ENCODE assay signal across 5 cellular contexts in the genomic region with DNA sequence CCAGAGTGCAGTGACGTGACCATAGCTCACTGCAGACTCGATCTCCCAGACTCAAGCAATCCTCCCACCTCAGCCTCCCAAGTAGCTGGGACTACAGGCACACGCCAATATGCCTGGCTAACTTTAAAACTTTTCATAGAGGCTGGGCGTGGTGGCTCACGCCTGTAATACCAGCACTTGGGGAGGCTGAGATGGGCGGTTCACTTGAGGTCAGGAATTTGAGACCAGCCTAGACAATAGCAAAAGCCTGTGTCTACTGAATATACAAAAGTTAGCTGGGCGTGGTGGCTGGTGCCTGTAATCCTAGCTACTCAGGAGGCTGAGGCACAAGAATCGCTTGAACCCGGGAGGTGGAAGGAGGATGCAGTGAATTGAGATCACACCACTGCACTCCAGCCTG. TPM values are rescaled to one million over a fixed set of nuclear protein-coding genes. Genes with fewer than 3 reads are reported as not detected.
DNase-seq lines count a peak whose midpoint lies in the region; ATAC-seq and TF ChIP-seq lines count a peak whose summit lies in the region.
"Not testable (repeated sequence)": the region's sequence is repeated elsewhere in the genome, so short reads cannot be mapped to it uniquely, and the experiment has no call there.

No MANE protein-coding gene starts in this region.

- CTCF ChIA-PET in HCT116 (lab: Charles Lee) = interaction anchor here (2.2 kb wide), 1 partner anchor 32 kb away, joined by 8 read pairs; no protein-coding TSS in a partner anchor
- CTCF ChIA-PET in PC-3 (lab: Charles Lee); RWPE1 (lab: Yijun Ruan, JAX): not testable (repeated sequence)

- not testable (repeated sequence) for H3K23ac ChIP-seq in trophoblast cell (ENCODE audit: low read length)

- H2BK12ac ChIP-seq in trophoblast cell (ENCODE audit: low read length) = peak overlapping the region; percentile 42

- peaks cover 73 to 95% of the 10 kb centered on the region in 2 experiments for H3K4me1 ChIP-seq in HCT116 (ENCODE audit: control insufficient read depth in 1 of 2, insufficient read depth in 2 of 2, low read length in 2 of 2)
- peaks cover 81% of the 10 kb centered on the region for H3K4me1 ChIP-seq in PC-3 (ENCODE audit: insufficient read depth, low read length)
- peaks cover 39 to 54% of the 10 kb centered on the region in 2 experiments for H3K4me1 ChIP-seq in trophoblast cell (ENCODE audit: control insufficient read depth in 1 of 2, insufficient read depth in 2 of 2, low read length in 2 of 2)

- H3K27ac ChIP-seq in HCT116 (ENCODE audit: low read depth, low read length); trophoblast cell (ENCODE audit: low read depth, low read length): not testable (repeated sequence)
- H3K27ac ChIP-seq in PC-3 (ENCODE audit: low read length) = peak overlapping the region; percentile 100
- H3K27ac ChIP-seq in RWPE1 = peak overlapping the region; percentile 10; the same call in 1 of the 2 replicates
- peak overlapping the region; percentile 96 for H3K27ac ChIP-seq in epithelial cell of prostate

- not testable (repeated sequence) for H4K20me1 ChIP-seq in HCT116 (ENCODE audit: insufficient read depth); PC-3 (ENCODE audit: low read length)

- not testable (repeated sequence) for H2AFZ ChIP-seq in HCT116 (ENCODE audit: low read depth, low read length, poor library complexity, severe bottlenecking); PC-3 (ENCODE audit: low read length); trophoblast cell (ENCODE audit: insufficient read depth, low read length, poor library complexity)

- RAD21 ChIA-PET in HCT116 (lab: Charles Lee; ENCODE audit: low non-redundant PET in 1 of 2, low total read pairs in 2 of 2, uncharacterized antibody in 2 of 2, unreplicated experiment in 2 of 2) = not testable (repeated sequence)

- not testable (repeated sequence) for H4K8ac ChIP-seq in trophoblast cell (ENCODE audit: low read depth, low read length)

- H4K12ac ChIP-seq in trophoblast cell (ENCODE audit: low read depth, low read length) = not testable (repeated sequence)

- intact Hi-C loops in HCT116 (cut with micrococcal nuclease); PC-3 (cut with micrococcal nuclease): not testable (repeated sequence)

- H3K9ac ChIP-seq in HCT116 (ENCODE audit: low read length); trophoblast cell (ENCODE audit: low read length): not testable (repeated sequence)
- peak overlapping the region; percentile 93; the same call in 1 of the 2 replicates for H3K9ac ChIP-seq in PC-3 (ENCODE audit: low read length)

- not testable (repeated sequence) for H3K4ac ChIP-seq in trophoblast cell (ENCODE audit: low read depth, low read length)

- not testable (repeated sequence) for BruUV-seq in HCT116 (replicated peaks; lab: Mats Ljungman, UMichigan); PC-3 (replicated peaks; lab: Mats Ljungman, UMichigan)

- peaks cover 28% of the 10 kb centered on the region for H3K79me1 ChIP-seq in trophoblast cell (ENCODE audit: low read length)

- H3F3A ChIP-seq in PC-3 (ENCODE audit: low read length, unreplicated experiment) = not testable (repeated sequence)

- not testable (repeated sequence) for H3K79me2 ChIP-seq in HCT116 (ENCODE audit: insufficient read depth, low read length); PC-3 (ENCODE audit: low read length); trophoblast cell (ENCODE audit: control insufficient read depth, insufficient read depth, low read length, poor library complexity)

- H3K9me3 ChIP-seq in HCT116 (ENCODE audit: control insufficient read depth in 1 of 2, insufficient read depth in 1 of 2, low read depth in 1 of 2, low read length in 2 of 2); PC-3 (ENCODE audit: low read length); trophoblast cell (ENCODE audit: insufficient read depth, low read depth, low read length): not testable (repeated sequence)

- not testable (repeated sequence) for TF ChIP-seq CTCF in HCT116 (IDR thresholded peaks at IDR 0.05 in 2 of 3, conservative IDR thresholded peaks at IDR 0.05 in 1 of 3; ENCODE audit: borderline replicate concordance in 1 of 3, insufficient read depth in 1 of 3, low read depth in 2 of 3, low read length in 2 of 3); PC-3 (conservative IDR thresholded peaks at IDR 0.05; ENCODE audit: low read depth, low read length); RWPE1 (conservative IDR thresholded peaks at IDR 0.05; ENCODE audit: low read depth)

- H3K4me3 ChIP-seq in HCT116 (replicated peaks in 1 of 2; ENCODE audit: low read depth in 1 of 2, low read length in 2 of 2); PC-3 (ENCODE audit: low read length); trophoblast cell (ENCODE audit: low read depth, low read length): not testable (repeated sequence)

- WGBS in trophoblast cell (ENCODE audit: extremely low coverage, insufficient coverage, insufficient read length) = no CpG with 5 or more reads among the region's 9 CpGs

- peak overlapping the region; percentile 18 for H3K4me2 ChIP-seq in HCT116 (ENCODE audit: low read length)
- H3K4me2 ChIP-seq in PC-3 (ENCODE audit: low read length); trophoblast cell (ENCODE audit: low read length): not testable (repeated sequence)

- ATAC-seq in HCT116, PC-3: not testable (repeated sequence)

- not testable (repeated sequence) for H2AK5ac ChIP-seq in trophoblast cell (ENCODE audit: low read length)

- not testable (repeated sequence) for H2BK5ac ChIP-seq in trophoblast cell (ENCODE audit: low read depth, low read length, poor library complexity)

- DNase-seq in HCT116 (ENCODE audit: low read depth, low spot score); PC-3; RWPE1 (ENCODE audit: low spot score); epithelial cell of prostate (ENCODE audit: low read depth, low spot score): not testable (repeated sequence)
- DNase-seq in trophoblast cell = peak; percentile 92 to 95

- not testable (repeated sequence) for H3K36me3 ChIP-seq in HCT116 (ENCODE audit: control insufficient read depth in 1 of 2, insufficient read depth in 2 of 2, low read length in 2 of 2); PC-3 (ENCODE audit: low read depth, low read length); trophoblast cell (ENCODE audit: control insufficient read depth in 1 of 2, insufficient read depth in 2 of 2, low read length in 2 of 2)

- not testable (repeated sequence) for H3K18ac ChIP-seq in trophoblast cell (ENCODE audit: low read length)

- not testable (repeated sequence) for H3K27me3 ChIP-seq in HCT116 (ENCODE audit: insufficient read depth, low read length); PC-3 (ENCODE audit: low read length); trophoblast cell (ENCODE audit: insufficient read depth, low read length)

- H3K14ac ChIP-seq in trophoblast cell (ENCODE audit: low read length) = not testable (repeated sequence)

- POLR2A ChIA-PET in HCT116 (lab: Charles Lee) (interaction anchor here (1.9 to 2.5 kb wide), 2 partner anchors 11 to 12 kb away, joined by 7 to 11 read pairs; no protein-coding TSS in a partner anchor), RWPE1 (lab: Yijun Ruan, JAX; ENCODE audit: low non-redundant PET) (interaction anchor here (0.7 to 2.3 kb wide), 2 partner anchors 11 to 12 kb away, joined by 3 to 14 read pairs; no protein-coding TSS in a partner anchor)
- POLR2A ChIA-PET in PC-3 (lab: Charles Lee; ENCODE audit: unreplicated experiment) = not testable (repeated sequence)

- not testable (repeated sequence) for TF ChIP-seq RAD21 in HCT116 (IDR thresholded peaks at IDR 0.05; ENCODE audit: low read depth)

- H2BK120ac ChIP-seq in trophoblast cell (ENCODE audit: insufficient read depth, low read length, poor library complexity) = not testable (repeated sequence)

- not testable (repeated sequence) for H4K91ac ChIP-seq in trophoblast cell (ENCODE audit: low read depth, low read length)

- H3K9me2 ChIP-seq in HCT116 (ENCODE audit: insufficient read depth); PC-3 (replicated peaks; ENCODE audit: low read length): not testable (repeated sequence)

- TF ChIP-seq POLR2A in HCT116 (IDR thresholded peaks at IDR 0.05; ENCODE audit: borderline replicate concordance, extremely low read depth, insufficient read depth, insufficient read length) = not testable (repeated sequence)

RNA-seq across cellular contexts. Expression of gene IER5, which starts 27.5 kb away (rescaled TPM):
- total RNA-seq in HCT116 (2021; ENCODE audit: unreplicated experiment) (30.5 TPM), PC-3 (2014; rRNA removed) (100 and 126 TPM in 2 replicates)
- 19.3 and 20.5 TPM in 2 replicates for polyA plus RNA-seq in HCT116 (2012)
- 9.0 and 9.8 TPM in 2 replicates for polyA plus RNA-seq in trophoblast cell (2013)
